In the genomic region with DNA sequence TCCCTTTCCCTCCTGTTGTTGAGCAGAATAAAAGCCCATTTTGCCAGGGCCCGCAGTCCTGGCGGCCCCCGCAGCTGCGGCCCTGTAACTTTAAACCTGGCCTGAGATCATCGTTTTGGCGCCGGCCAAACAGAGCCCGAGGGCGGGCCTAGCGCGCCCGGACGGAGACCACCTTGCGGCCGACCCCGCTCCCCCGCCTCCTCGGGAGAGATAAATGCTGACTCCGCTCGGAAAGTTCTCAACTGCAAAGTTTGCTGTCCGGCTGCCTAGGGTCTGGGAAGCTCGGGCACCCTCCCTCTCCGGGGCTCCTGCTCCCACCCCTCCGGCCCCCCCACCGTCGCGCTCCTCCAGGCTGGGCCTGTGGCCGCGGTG, we compare ENCODE assay signal across 11 cellular contexts. TPM values are rescaled to one million over a fixed set of nuclear protein-coding genes. Genes with fewer than 3 reads are reported as not detected.
A peak's percentile ranks its signal among the peaks of the same experiment; 100 is the strongest.
DNase-seq lines count a peak whose midpoint lies in the region; ATAC-seq lines count a peak whose summit lies in the region.
"Had no signal": no experiment of that assay in that cellular context is flagged by ENCODE, and none has a peak within 500 bp of the region (broad histone marks: within the 10 kb centered on the region; RNA-seq: fewer than 3 reads in every experiment).

A gene with protein sequence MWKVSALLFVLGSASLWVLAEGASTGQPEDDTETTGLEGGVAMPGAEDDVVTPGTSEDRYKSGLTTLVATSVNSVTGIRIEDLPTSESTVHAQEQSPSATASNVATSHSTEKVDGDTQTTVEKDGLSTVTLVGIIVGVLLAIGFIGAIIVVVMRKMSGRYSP (plus strand): TSS at position 241 of the 372 bp plus-strand sequence. CDS start 202 bp downstream, outside the sequence.

- H3K4me3 ChIP-seq in iPS-15b (ENCODE audit: low read depth, low read length): peak within 1 kb of the TSS; percentile 95
- H3K4me3 ChIP-seq in rectal smooth muscle tissue (ENCODE audit: low read length): peak within 1 kb of the TSS; percentile 64

- DNase-seq in GM03348 (ENCODE audit: low spot score) (peak; percentile 53), cerebellum (ENCODE audit: low spot score) (no peak), superior temporal gyrus (ENCODE audit: extremely low spot score) (no peak)
- DNase-seq: COR-L47; naive thymus-derived CD4-positive, alpha-beta T cell had no signal

- peak within 1 kb of the TSS; percentile 45 for H3K27ac ChIP-seq in rectal smooth muscle tissue (ENCODE audit: low read depth, low read length)

- no peaks in the 10 kb centered on the region for H3K9me3 ChIP-seq in iPS-15b (ENCODE audit: control insufficient read depth, insufficient read depth, low read length)

- no peak for ATAC-seq in HG03280 (IDR thresholded peaks at IDR 0.05; ENCODE audit: unreplicated experiment)
- ATAC-seq in HG03025 (IDR thresholded peaks at IDR 0.05; ENCODE audit: low FRiP score, unreplicated experiment): no peak
- no peak for ATAC-seq in HG02588 (IDR thresholded peaks at IDR 0.05; ENCODE audit: unreplicated experiment)
- ATAC-seq: naive thymus-derived CD4-positive, alpha-beta T cell had no signal

- H3K36me3 ChIP-seq in iPS-15b (ENCODE audit: control insufficient read depth, insufficient read depth, low read length): peaks cover 2% of the 10 kb centered on the region
- no peaks in the 10 kb centered on the region for H3K36me3 ChIP-seq in rectal smooth muscle tissue (ENCODE audit: control insufficient read depth, insufficient read depth, low read length)

- H3K27me3 ChIP-seq in iPS-15b (ENCODE audit: control insufficient read depth, insufficient read depth, low read length) (peaks cover 13% of the 10 kb centered on the region), rectal smooth muscle tissue (ENCODE audit: control insufficient read depth, insufficient read depth, low read length) (peaks cover 9% of the 10 kb centered on the region)

- H3K4me1 ChIP-seq in iPS-15b (ENCODE audit: control insufficient read depth, insufficient read depth, low read length) (peaks cover 33% of the 10 kb centered on the region), rectal smooth muscle tissue (ENCODE audit: control insufficient read depth, insufficient read depth, low read length) (no peaks in the 10 kb centered on the region)

- H3K9ac ChIP-seq in iPS-15b (ENCODE audit: low read depth, low read length) (peak within 1 kb of the TSS; percentile 95), rectal smooth muscle tissue (ENCODE audit: low read length) (no peak within 1 kb of the TSS)

RNA-seq across cellular contexts. Expression of the gene that starts here (rescaled TPM):
- total RNA-seq in cerebellum: 18.8 TPM
- total RNA-seq: activated T-helper 2 cell treated with anti-CD3 and anti-CD28 coated beads, Interferon-gamma antibody, Interleukin-2, Interleukin-4, amounts not matched to agents 10 μg/mL and 5 μg/mL and 100 μg/mL, durations not matched to agents 14 hours and 24 hours and 36 hours had no signal
